In the genomic region with DNA sequence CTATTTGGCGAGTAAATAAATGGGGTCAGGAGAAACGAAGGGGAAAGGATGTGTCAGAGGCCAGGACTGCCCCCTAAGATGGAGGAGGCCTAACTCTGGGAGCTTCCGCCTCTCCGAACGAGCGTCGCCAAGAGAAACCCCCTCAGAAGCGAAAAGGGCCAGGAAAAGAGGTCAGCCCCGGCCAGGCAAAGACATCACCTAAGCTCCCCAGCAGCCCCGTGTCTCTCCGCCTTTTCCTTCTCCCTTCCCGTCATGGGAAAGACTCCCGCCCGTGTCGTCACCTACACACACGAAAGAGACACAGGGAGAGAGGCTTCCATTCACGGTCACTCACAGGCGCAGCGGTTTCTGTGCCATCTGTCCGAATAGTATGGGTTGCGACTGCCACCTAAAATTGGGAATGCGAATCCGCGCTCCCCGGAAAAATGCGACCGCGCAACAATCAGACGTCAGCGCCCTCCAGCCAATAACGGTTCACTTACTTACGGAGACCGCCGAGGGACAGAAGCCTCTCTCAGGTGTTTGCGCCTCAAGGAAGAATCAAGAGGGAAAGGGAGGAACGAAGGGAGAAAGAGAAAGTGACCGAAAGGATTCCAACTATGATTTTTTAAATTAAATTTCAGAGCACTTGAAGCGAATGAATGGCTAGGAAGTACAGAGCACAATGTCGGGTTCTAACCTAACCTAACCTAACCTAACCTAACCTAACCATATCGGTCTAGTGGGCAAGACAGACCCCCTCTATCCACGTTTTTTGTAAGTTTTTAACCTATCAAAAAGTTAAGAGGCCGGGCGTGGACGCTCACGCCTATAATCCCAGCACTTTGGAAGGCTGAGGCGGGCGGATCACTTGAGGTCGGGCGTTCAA, we compare ENCODE assay signal across 8 cellular contexts. TPM values are rescaled to one million over a fixed set of nuclear protein-coding genes. Genes with fewer than 3 reads are reported as not detected.
DNase-seq lines count a peak whose midpoint lies in the region; ATAC-seq and TF ChIP-seq lines count a peak whose summit lies in the region.

A gene (minus strand): TSS at position 402 of the 868 bp plus-strand sequence. CDS start 45 bp downstream, at position 357.

- H3K9me2 ChIP-seq in OCI-LY7 (ENCODE audit: insufficient read depth, low read length): no peaks in the 10 kb centered on the region

- ATAC-seq in GM19452 (IDR thresholded peaks at IDR 0.05; ENCODE audit: unreplicated experiment): peak; percentile 79

- H3K4me1 ChIP-seq in HUES6 (ENCODE audit: control insufficient read depth, insufficient read depth, low read length) (0 out of 2 replicates have a peak, but pooled peaks cover 3% of the 10 kb centered on the region), OCI-LY7 (ENCODE audit: insufficient read depth, low read length, poor library complexity, severe bottlenecking) (peaks cover 29% of the 10 kb centered on the region), mononuclear cell (ENCODE audit: insufficient read depth, low read length) (peaks cover 35% of the 10 kb centered on the region)

- no peaks in the 10 kb centered on the region for H3K27me3 ChIP-seq in HUES6 (ENCODE audit: control insufficient read depth, insufficient read depth, low read length)
- H3K27me3 ChIP-seq in mononuclear cell (ENCODE audit: insufficient read depth, low read length): no peaks in the 10 kb centered on the region

- H3K36me3 ChIP-seq in HUES6 (ENCODE audit: control insufficient read depth, insufficient read depth, low read length): no peaks in the 10 kb centered on the region; the same call in 1 of the 2 replicates
- peaks cover 14% of the 10 kb centered on the region for H3K36me3 ChIP-seq in OCI-LY7 (ENCODE audit: insufficient read depth, low read length)

- no peaks in the 10 kb centered on the region for H4K20me1 ChIP-seq in OCI-LY7 (ENCODE audit: insufficient read depth, low read length)

- TSS peak; percentile 93 for BruUV-seq in OCI-LY7 (replicated peaks; lab: Mats Ljungman, UMichigan)

- intact Hi-C loops in OCI-LY7 (cut with micrococcal nuclease; ENCODE audit: unreplicated experiment): no loop called here

- peak within 1 kb of the TSS; percentile 99 for H2AFZ ChIP-seq in OCI-LY7 (ENCODE audit: low read length)

- POLR2A ChIA-PET in OCI-LY7 (lab: Charles Lee): no interaction called here

- H3K9ac ChIP-seq in HUES6 (ENCODE audit: low read length): peak within 1 kb of the TSS; percentile 92

- CTCF ChIA-PET in OCI-LY7 (lab: Charles Lee; ENCODE audit: unreplicated experiment): no interaction called here

- DNase-seq in CD1c-positive myeloid dendritic cell (ENCODE audit: extremely low spot score) (peak; percentile 81), OCI-LY7 (ENCODE audit: low spot score) (peak; percentile 66), activated T-cell treated with anti-CD3 and anti-CD28 coated beads for 24 hours (ENCODE audit: low read depth) (peak; percentile 66), epithelial cell of esophagus (ENCODE audit: low read depth) (peak; percentile 92)
- peak; percentile 43 to 69 for DNase-seq in stimulated activated CD8-positive, alpha-beta memory T cell treated with anti-CD3 and anti-CD28 coated beads, Interleukin-2, amount 100 ng/mL, for 48 hours (ENCODE audit: low read depth in 2 of 2)

- peak within 1 kb of the TSS; percentile 98 for H3K4me3 ChIP-seq in HUES6 (ENCODE audit: low read depth, low read length)
- peak within 1 kb of the TSS; percentile 96 for H3K4me3 ChIP-seq in OCI-LY7 (ENCODE audit: low read depth, low read length, poor library complexity, severe bottlenecking)
- H3K4me3 ChIP-seq in epithelial cell of esophagus (ENCODE audit: low read length): peak within 1 kb of the TSS; percentile 100
- peak within 1 kb of the TSS; percentile 79 for H3K4me3 ChIP-seq in mononuclear cell (ENCODE audit: low read length)

- H3K79me2 ChIP-seq in OCI-LY7 (ENCODE audit: insufficient read depth, low read depth, low read length): peaks cover 42% of the 10 kb centered on the region

- H3K27ac ChIP-seq in HUES6 (ENCODE audit: low read depth, low read length): peak within 1 kb of the TSS; percentile 57
- H3K27ac ChIP-seq in OCI-LY7 (ENCODE audit: low read depth, low read length, poor library complexity, severe bottlenecking): peak within 1 kb of the TSS; percentile 45

- TF ChIP-seq CTCF in OCI-LY7 (conservative IDR thresholded peaks at IDR 0.05; ENCODE audit: low read length): no peak
- no peak for TF ChIP-seq CTCF in epithelial cell of esophagus (IDR thresholded peaks at IDR 0.05; ENCODE audit: insufficient read depth, low read depth, low read length, missing control alignments)

- H3K9me3 ChIP-seq in HUES6 (ENCODE audit: control insufficient read depth, insufficient read depth, low read depth, low read length) (no peaks in the 10 kb centered on the region), OCI-LY7 (ENCODE audit: low read length) (no peaks in the 10 kb centered on the region), mononuclear cell (ENCODE audit: low read depth, low read length) (no peaks in the 10 kb centered on the region)

- peak within 1 kb of the TSS; percentile 86 for H3K4me2 ChIP-seq in OCI-LY7 (ENCODE audit: low read length)

RNA-seq across cellular contexts. Expression of the gene that starts here (rescaled TPM):
- total RNA-seq in OCI-LY7 (2014; rRNA removed; shearing (Covaris generic)): 47.8 and 48.2 TPM in 2 replicates
- total RNA-seq in OCI-LY7 (2022): 48.6 and 51.0 TPM in 2 replicates
- total RNA-seq in mononuclear cell: 55.8 TPM

Comparison
In these comparisons a context has a peak if more than half of its experiments do, and no peak if none do; other contexts are left out.
1. Peak in every context shown above with its lines: DNase-seq, ATAC-seq, H3K4me3 ChIP-seq and H3K27ac ChIP-seq.